ENCODE assay signal across 1 cellular context in genomic region chr5:132293066-132293991, GRCh38.
TF ChIP-seq lines count a peak whose summit lies in the region.

No MANE protein-coding gene starts in this region.

TF ChIP-seq in HepG2, 621 proteins besides CTCF, POLR2A, EP300 and RAD21 (continued from another document and continues in another):
- TF ChIP-seq, protein P1, sequence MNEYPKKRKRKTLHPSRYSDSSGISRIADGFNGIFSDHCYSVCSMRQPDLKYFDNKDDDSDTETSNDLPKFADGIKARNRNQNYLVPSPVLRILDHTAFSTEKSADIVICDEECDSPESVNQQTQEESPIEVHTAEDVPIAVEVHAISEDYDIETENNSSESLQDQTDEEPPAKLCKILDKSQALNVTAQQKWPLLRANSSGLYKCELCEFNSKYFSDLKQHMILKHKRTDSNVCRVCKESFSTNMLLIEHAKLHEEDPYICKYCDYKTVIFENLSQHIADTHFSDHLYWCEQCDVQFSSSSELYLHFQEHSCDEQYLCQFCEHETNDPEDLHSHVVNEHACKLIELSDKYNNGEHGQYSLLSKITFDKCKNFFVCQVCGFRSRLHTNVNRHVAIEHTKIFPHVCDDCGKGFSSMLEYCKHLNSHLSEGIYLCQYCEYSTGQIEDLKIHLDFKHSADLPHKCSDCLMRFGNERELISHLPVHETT (CRISPR knock-in tag; conservative IDR thresholded peaks at IDR 0.05) = no peak; the same call in 1 of the 2 replicates
- TF ChIP-seq, protein P2, sequence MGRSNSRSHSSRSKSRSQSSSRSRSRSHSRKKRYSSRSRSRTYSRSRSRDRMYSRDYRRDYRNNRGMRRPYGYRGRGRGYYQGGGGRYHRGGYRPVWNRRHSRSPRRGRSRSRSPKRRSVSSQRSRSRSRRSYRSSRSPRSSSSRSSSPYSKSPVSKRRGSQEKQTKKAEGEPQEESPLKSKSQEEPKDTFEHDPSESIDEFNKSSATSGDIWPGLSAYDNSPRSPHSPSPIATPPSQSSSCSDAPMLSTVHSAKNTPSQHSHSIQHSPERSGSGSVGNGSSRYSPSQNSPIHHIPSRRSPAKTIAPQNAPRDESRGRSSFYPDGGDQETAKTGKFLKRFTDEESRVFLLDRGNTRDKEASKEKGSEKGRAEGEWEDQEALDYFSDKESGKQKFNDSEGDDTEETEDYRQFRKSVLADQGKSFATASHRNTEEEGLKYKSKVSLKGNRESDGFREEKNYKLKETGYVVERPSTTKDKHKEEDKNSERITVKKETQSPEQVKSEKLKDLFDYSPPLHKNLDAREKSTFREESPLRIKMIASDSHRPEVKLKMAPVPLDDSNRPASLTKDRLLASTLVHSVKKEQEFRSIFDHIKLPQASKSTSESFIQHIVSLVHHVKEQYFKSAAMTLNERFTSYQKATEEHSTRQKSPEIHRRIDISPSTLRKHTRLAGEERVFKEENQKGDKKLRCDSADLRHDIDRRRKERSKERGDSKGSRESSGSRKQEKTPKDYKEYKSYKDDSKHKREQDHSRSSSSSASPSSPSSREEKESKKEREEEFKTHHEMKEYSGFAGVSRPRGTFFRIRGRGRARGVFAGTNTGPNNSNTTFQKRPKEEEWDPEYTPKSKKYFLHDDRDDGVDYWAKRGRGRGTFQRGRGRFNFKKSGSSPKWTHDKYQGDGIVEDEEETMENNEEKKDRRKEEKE (IDR thresholded peaks at IDR 0.05) = no peak
- TF ChIP-seq BRF2 (CRISPR knock-in tag; IDR thresholded peaks at IDR 0.05) (peak; percentile 95), ZNF772 (CRISPR knock-in tag; IDR thresholded peaks at IDR 0.05) (peak; percentile 63; the same call in 1 of the 2 replicates), SP5 (CRISPR knock-in tag; IDR thresholded peaks at IDR 0.05; ENCODE audit: borderline replicate concordance, low read depth) (no peak), ZNF781 (CRISPR knock-in tag; IDR thresholded peaks at IDR 0.05; ENCODE audit: borderline replicate concordance, not compliant biosample characterization) (peak; percentile 81), KDM6A (CRISPR knock-in tag; IDR thresholded peaks at IDR 0.05; ENCODE audit: low read depth) (no peak), TIGD3 (CRISPR knock-in tag; IDR thresholded peaks at IDR 0.05; ENCODE audit: borderline replicate concordance) (peak; percentile 52; the same call in 1 of the 2 replicates), SETDB1 (CRISPR knock-in tag; IDR thresholded peaks at IDR 0.05; ENCODE audit: borderline replicate concordance) (no peak), CHD4 (IDR thresholded peaks at IDR 0.05; ENCODE audit: borderline replicate concordance, low read length) (no peak), HNF4A (CRISPR knock-in tag; IDR thresholded peaks at IDR 0.05) (no peak), ZNF777 (CRISPR knock-in tag; IDR thresholded peaks at IDR 0.05) (no peak; the same call in 1 of the 2 replicates), ZNF563 (CRISPR knock-in tag; IDR thresholded peaks at IDR 0.05) (peak; percentile 87), SNAI1 (CRISPR knock-in tag; IDR thresholded peaks at IDR 0.05; ENCODE audit: borderline replicate concordance) (0 out of 2 replicates have a peak, but pooled peaks have one; percentile 77), HNRNPLL (IDR thresholded peaks at IDR 0.05; ENCODE audit: low read depth, low read length, poor library complexity, severe bottlenecking) (peak; percentile 39), ZNF251 (CRISPR knock-in tag; IDR thresholded peaks at IDR 0.05) (no peak), ZNF234 (CRISPR knock-in tag; conservative IDR thresholded peaks at IDR 0.05) (peak; percentile 97), ADNP (CRISPR knock-in tag; IDR thresholded peaks at IDR 0.05) (no peak), HMG20B (CRISPR knock-in tag; conservative IDR thresholded peaks at IDR 0.05) (0 out of 2 replicates have a peak, but pooled peaks have one; percentile 5), IRF2 (CRISPR knock-in tag; IDR thresholded peaks at IDR 0.05) (no peak), ZNF101 (CRISPR knock-in tag; IDR thresholded peaks at IDR 0.05; ENCODE audit: borderline replicate concordance, low read depth) (0 out of 2 replicates have a peak, but pooled peaks have one; percentile 33), TAF1 (CRISPR knock-in tag; IDR thresholded peaks at IDR 0.05) (peak; percentile 82), ZNF333 (CRISPR knock-in tag; IDR thresholded peaks at IDR 0.05; ENCODE audit: borderline replicate concordance) (peak; percentile 71; the same call in 1 of the 2 replicates), SRSF1 (optimal IDR thresholded peaks at IDR 0.05; ENCODE audit: low read depth, low read length) (peak; percentile 66), ZNF543 (CRISPR knock-in tag; IDR thresholded peaks at IDR 0.05) (peak; percentile 81), HNF4G (IDR thresholded peaks at IDR 0.05; ENCODE audit: borderline replicate concordance, low read depth, low read length) (no peak), HNF4G (CRISPR knock-in tag; IDR thresholded peaks at IDR 0.05; ENCODE audit: borderline replicate concordance, low read depth) (0 out of 2 replicates have a peak, but pooled peaks have one; percentile 2), DZIP1 (CRISPR knock-in tag; IDR thresholded peaks at IDR 0.05) (peak; percentile 66; the same call in 1 of the 2 replicates), MLLT10 (CRISPR knock-in tag; IDR thresholded peaks at IDR 0.05) (no peak), ZMAT3 (CRISPR knock-in tag; conservative IDR thresholded peaks at IDR 0.05) (no peak), EHMT2 (IDR thresholded peaks at IDR 0.05; ENCODE audit: borderline replicate concordance, low read depth, low read length) (no peak), ZBTB7A (CRISPR knock-in tag; IDR thresholded peaks at IDR 0.05) (peak; percentile 72; the same call in 1 of the 2 replicates), FOXK1 (CRISPR knock-in tag; IDR thresholded peaks at IDR 0.05; ENCODE audit: borderline replicate concordance, low read depth) (0 out of 2 replicates have a peak, but pooled peaks have one; percentile 11), ZBTB42 (CRISPR knock-in tag; IDR thresholded peaks at IDR 0.05) (no peak), KMT2B (CRISPR knock-in tag; IDR thresholded peaks at IDR 0.05) (peak; percentile 44), BRCA1 (CRISPR knock-in tag; IDR thresholded peaks at IDR 0.05) (no peak; the same call in 1 of the 2 replicates), BORCS8-MEF2B (CRISPR knock-in tag; IDR thresholded peaks at IDR 0.05) (peak; percentile 30; the same call in 1 of the 2 replicates), ZFP1 (CRISPR knock-in tag; IDR thresholded peaks at IDR 0.05) (no peak), ZNF709 (CRISPR knock-in tag; IDR thresholded peaks at IDR 0.05) (no peak), REXO4 (CRISPR knock-in tag; IDR thresholded peaks at IDR 0.05; ENCODE audit: borderline replicate concordance) (no peak), SSRP1 (CRISPR knock-in tag; IDR thresholded peaks at IDR 0.05) (no peak), HOMEZ (CRISPR knock-in tag; IDR thresholded peaks at IDR 0.05; ENCODE audit: low read depth) (no peak), ZMAT5 (CRISPR knock-in tag; IDR thresholded peaks at IDR 0.05; ENCODE audit: borderline replicate concordance, low read depth) (no peak), SALL2 (CRISPR knock-in tag; IDR thresholded peaks at IDR 0.05) (no peak), RXRB (CRISPR knock-in tag; IDR thresholded peaks at IDR 0.05; ENCODE audit: borderline replicate concordance) (no peak), RBM22 (optimal IDR thresholded peaks at IDR 0.05; ENCODE audit: low read length) (no peak), NFKBIZ (CRISPR knock-in tag; IDR thresholded peaks at IDR 0.05) (no peak), ZNF282 (IDR thresholded peaks at IDR 0.05; ENCODE audit: partially characterized antibody) (no peak)
- TF ChIP-seq, protein P3, sequence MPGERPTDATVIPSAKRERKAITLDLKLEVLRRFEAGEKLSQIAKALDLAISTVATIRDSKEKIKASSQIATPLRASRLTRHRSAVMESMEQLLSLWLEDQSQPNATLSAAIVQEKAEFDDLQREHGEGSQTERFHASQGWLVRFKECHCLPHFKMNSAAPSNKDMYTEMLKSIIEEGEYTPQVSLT (CRISPR knock-in tag; IDR thresholded peaks at IDR 0.05; ENCODE audit: borderline replicate concordance, low read depth) = no peak; the same call in 1 of the 2 replicates
- TF ChIP-seq, protein P4, sequence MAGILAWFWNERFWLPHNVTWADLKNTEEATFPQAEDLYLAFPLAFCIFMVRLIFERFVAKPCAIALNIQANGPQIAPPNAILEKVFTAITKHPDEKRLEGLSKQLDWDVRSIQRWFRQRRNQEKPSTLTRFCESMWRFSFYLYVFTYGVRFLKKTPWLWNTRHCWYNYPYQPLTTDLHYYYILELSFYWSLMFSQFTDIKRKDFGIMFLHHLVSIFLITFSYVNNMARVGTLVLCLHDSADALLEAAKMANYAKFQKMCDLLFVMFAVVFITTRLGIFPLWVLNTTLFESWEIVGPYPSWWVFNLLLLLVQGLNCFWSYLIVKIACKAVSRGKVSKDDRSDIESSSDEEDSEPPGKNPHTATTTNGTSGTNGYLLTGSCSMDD (CRISPR knock-in tag; IDR thresholded peaks at IDR 0.05) = 0 out of 2 replicates have a peak, but pooled peaks have one; percentile 26
- TF ChIP-seq, protein P5, sequence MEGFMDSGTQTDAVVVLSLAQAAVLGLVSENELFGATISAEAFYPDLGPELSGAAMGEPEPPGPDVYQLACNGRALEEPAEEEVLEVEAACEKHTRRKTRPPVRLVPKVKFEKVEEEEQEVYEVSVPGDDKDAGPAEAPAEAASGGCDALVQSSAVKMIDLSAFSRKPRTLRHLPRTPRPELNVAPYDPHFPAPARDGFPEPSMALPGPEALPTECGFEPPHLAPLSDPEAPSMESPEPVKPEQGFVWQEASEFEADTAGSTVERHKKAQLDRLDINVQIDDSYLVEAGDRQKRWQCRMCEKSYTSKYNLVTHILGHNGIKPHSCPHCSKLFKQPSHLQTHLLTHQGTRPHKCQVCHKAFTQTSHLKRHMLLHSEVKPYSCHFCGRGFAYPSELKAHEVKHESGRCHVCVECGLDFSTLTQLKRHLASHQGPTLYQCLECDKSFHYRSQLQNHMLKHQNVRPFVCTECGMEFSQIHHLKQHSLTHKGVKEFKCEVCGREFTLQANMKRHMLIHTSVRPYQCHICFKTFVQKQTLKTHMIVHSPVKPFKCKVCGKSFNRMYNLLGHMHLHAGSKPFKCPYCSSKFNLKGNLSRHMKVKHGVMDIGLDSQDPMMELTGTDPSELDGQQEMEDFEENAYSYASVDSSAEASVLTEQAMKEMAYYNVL (CRISPR knock-in tag; IDR thresholded peaks at IDR 0.05; ENCODE audit: borderline replicate concordance) = peak; percentile 77; the same call in 1 of the 2 replicates
- TF ChIP-seq, protein P6, sequence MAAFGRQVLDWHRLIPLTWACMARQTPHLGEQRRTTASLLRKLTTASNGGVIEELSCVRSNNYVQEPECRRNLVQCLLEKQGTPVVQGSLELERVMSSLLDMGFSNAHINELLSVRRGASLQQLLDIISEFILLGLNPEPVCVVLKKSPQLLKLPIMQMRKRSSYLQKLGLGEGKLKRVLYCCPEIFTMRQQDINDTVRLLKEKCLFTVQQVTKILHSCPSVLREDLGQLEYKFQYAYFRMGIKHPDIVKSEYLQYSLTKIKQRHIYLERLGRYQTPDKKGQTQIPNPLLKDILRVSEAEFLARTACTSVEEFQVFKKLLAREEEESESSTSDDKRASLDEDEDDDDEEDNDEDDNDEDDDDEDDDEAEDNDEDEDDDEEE (CRISPR knock-in tag; IDR thresholded peaks at IDR 0.05) = no peak
